14 cellular contexts compared by ENCODE assay signal in the genomic region with DNA sequence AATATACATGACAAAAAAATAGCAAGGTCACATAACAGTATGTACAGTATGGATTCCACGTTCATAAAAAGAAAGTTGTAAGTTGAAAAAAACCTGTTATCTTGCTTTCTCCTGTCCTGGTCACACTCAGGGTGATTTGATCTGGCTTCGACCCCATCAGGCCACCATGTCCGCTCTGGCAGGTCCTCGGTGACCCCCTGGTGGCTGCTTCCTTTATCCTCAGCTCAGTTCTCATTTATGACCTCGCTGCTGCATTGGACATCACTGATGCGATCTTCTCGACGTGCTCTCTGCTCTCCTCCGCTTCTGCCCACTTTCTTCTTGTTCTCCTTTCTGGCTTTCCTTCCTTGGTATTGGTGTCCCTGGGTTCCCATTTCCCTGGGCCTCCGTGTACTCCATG. TPM values are rescaled to one million over a fixed set of nuclear protein-coding genes. Genes with fewer than 3 reads are reported as not detected.
DNase-seq lines count a peak whose midpoint lies in the region; ATAC-seq and TF ChIP-seq lines count a peak whose summit lies in the region.
"Had no signal": no experiment of that assay in that cellular context is flagged by ENCODE, and none has a peak within 500 bp of the region (broad histone marks: within the 10 kb centered on the region; RNA-seq: fewer than 3 reads in every experiment).

No MANE protein-coding gene starts in this region.

- no peak for ATAC-seq in activated CD8-positive, alpha-beta memory T cell treated with anti-CD3 and anti-CD28 coated beads, Interleukin-2, amount 10 ng/mL, durations not matched to agents 7 days and 5 days
- no peak for ATAC-seq in HG03135 (IDR thresholded peaks at IDR 0.05; ENCODE audit: unreplicated experiment)

- H3K4me1 ChIP-seq in smooth muscle cell (ENCODE audit: low read depth): peaks cover 16% of the 10 kb centered on the region

- H3K79me2 ChIP-seq in smooth muscle cell (ENCODE audit: low read depth): peaks cover 50% of the 10 kb centered on the region

- H3K4me3 Mint-ChIP-seq in activated CD8-positive, alpha-beta memory T cell treated with anti-CD3 and anti-CD28 coated beads, Interleukin-2, amount 10 ng/mL, durations not matched to agents 7 days and 5 days: no peak overlapping the region

- DNase-seq in activated CD8-positive, alpha-beta memory T cell treated with anti-CD3 and anti-CD28 coated beads, Interleukin-2, amount 10 ng/mL, durations not matched to agents 7 days and 5 days: no peak
- no peak for DNase-seq in activated CD8-positive, alpha-beta memory T cell treated with anti-CD3 and anti-CD28 coated beads for 24 hours
- no peak for DNase-seq in cardiac fibroblast (ENCODE audit: low read depth in 2 of 2)
- DNase-seq in smooth muscle cell (lab: John Stamatoyannopoulos, UW; ENCODE audit: unreplicated experiment): no peak
- no peak for DNase-seq in glomerular visceral epithelial cell (ENCODE audit: extremely low spot score)
- DNase-seq in NCI-H748 treated with DMSO at 0.1 percent for 48 hours (lab: John Stamatoyannopoulos, UW): no peak
- DNase-seq: activated CD4-positive, alpha-beta T cell treated with anti-CD3 and anti-CD28 coated beads for 48 hours; AML-193; aorta; stimulated activated CD4-positive, alpha-beta T cell treated with anti-CD3 and anti-CD28 coated beads, Interleukin-2, amount 100 ng/mL, for 48 hours; thyroid gland had no signal

- no peak overlapping the region for H2AFZ ChIP-seq in smooth muscle cell (ENCODE audit: low read depth)

- CTCF ChIA-PET in activated CD8-positive, alpha-beta memory T cell treated with anti-CD3 and anti-CD28 coated beads, Interleukin-2, amount 10 ng/mL, durations not matched to agents 7 days and 5 days (lab: Charles Lee): interaction anchor here (1.5 to 2.2 kb wide), 4 partner anchors 9 to 132 kb away, joined by 3 to 7 read pairs (median 4); a partner anchor contains a TSS

- H3F3A ChIP-seq in smooth muscle cell (ENCODE audit: low read depth): peaks cover 14% of the 10 kb centered on the region

- H3K27ac ChIP-seq in KOPT-K1 (ENCODE audit: low read depth, low read length, poor library complexity, severe bottlenecking) (peak overlapping the region; percentile 95), smooth muscle cell (ENCODE audit: low read depth) (no peak overlapping the region)
- H3K27ac ChIP-seq: epithelial cell of prostate had no signal

- H3K4me2 ChIP-seq in smooth muscle cell: no peak overlapping the region

- H3K9me3 Mint-ChIP-seq in activated CD8-positive, alpha-beta memory T cell treated with anti-CD3 and anti-CD28 coated beads, Interleukin-2, amount 10 ng/mL, durations not matched to agents 7 days and 5 days (ENCODE audit: low read depth): no peaks in the 10 kb centered on the region

- peak; percentile 12 for TF ChIP-seq CTCF in cardiac fibroblast (IDR thresholded peaks at IDR 0.05; ENCODE audit: low read depth, low read length)
- TF ChIP-seq CTCF in smooth muscle cell (IDR thresholded peaks at IDR 0.05; ENCODE audit: borderline replicate concordance, insufficient read depth, poor library complexity, severe bottlenecking): peak; percentile 6

- H3K9ac ChIP-seq in smooth muscle cell (ENCODE audit: low read depth): no peak overlapping the region

- peaks cover 76% of the 10 kb centered on the region for H3K4me1 Mint-ChIP-seq in activated CD8-positive, alpha-beta memory T cell treated with anti-CD3 and anti-CD28 coated beads, Interleukin-2, amount 10 ng/mL, durations not matched to agents 7 days and 5 days

- WGBS in smooth muscle cell (ENCODE audit: low lambda C conversion rate): 92% methylated on average over 10 of the region's 10 CpGs

- H3K27me3 Mint-ChIP-seq in activated CD8-positive, alpha-beta memory T cell treated with anti-CD3 and anti-CD28 coated beads, Interleukin-2, amount 10 ng/mL, durations not matched to agents 7 days and 5 days: no peaks in the 10 kb centered on the region

- H3K36me3 Mint-ChIP-seq in activated CD8-positive, alpha-beta memory T cell treated with anti-CD3 and anti-CD28 coated beads, Interleukin-2, amount 10 ng/mL, durations not matched to agents 7 days and 5 days: peaks cover 15% of the 10 kb centered on the region

- H3K27ac Mint-ChIP-seq in activated CD8-positive, alpha-beta memory T cell treated with anti-CD3 and anti-CD28 coated beads, Interleukin-2, amount 10 ng/mL, durations not matched to agents 7 days and 5 days: peak overlapping the region; percentile 95

- H4K20me1 ChIP-seq in smooth muscle cell (ENCODE audit: low read depth): peaks cover 49% of the 10 kb centered on the region

- no peaks in the 10 kb centered on the region for H3K27me3 ChIP-seq in smooth muscle cell (ENCODE audit: low read depth)
- H3K27me3 ChIP-seq: thyroid gland had no signal

- no peaks in the 10 kb centered on the region for H3K9me3 ChIP-seq in KOPT-K1 (ENCODE audit: insufficient read depth, low read length, poor library complexity, severe bottlenecking)
- no peaks in the 10 kb centered on the region for H3K9me3 ChIP-seq in smooth muscle cell (replicated peaks; ENCODE audit: low read depth)
- H3K9me3 ChIP-seq: thyroid gland had no signal

- H3K4me3 ChIP-seq in cardiac fibroblast (replicated peaks in 1 of 2; ENCODE audit: low read depth in 2 of 2, low read length in 2 of 2) (no peak overlapping the region), smooth muscle cell (no peak overlapping the region)
- H3K4me3 ChIP-seq: thyroid gland had no signal

- H3K36me3 ChIP-seq in KOPT-K1 (ENCODE audit: insufficient read depth, low read length): no peaks in the 10 kb centered on the region; the same call in 1 of the 2 replicates
- no peaks in the 10 kb centered on the region for H3K36me3 ChIP-seq in smooth muscle cell (ENCODE audit: low read depth)
- H3K36me3 ChIP-seq: thyroid gland had no signal

RNA-seq across cellular contexts. Expression of a gene that starts 29.7 kb away (rescaled TPM):
- 10 to 100 TPM; 42.3 to 92.4 TPM for total RNA-seq in activated CD8-positive, alpha-beta memory T cell treated with anti-CD3 and anti-CD28 coated beads, Interleukin-2, amount 10 ng/mL, durations not matched to agents 7 days and 5 days
- total RNA-seq in smooth muscle cell: 10.6 and 12.2 TPM in 2 replicates
- 14.2 and 19.4 TPM in 2 replicates for polyA plus RNA-seq in smooth muscle cell
